ENCODE assay signal across 15 cellular contexts in the genomic region with DNA sequence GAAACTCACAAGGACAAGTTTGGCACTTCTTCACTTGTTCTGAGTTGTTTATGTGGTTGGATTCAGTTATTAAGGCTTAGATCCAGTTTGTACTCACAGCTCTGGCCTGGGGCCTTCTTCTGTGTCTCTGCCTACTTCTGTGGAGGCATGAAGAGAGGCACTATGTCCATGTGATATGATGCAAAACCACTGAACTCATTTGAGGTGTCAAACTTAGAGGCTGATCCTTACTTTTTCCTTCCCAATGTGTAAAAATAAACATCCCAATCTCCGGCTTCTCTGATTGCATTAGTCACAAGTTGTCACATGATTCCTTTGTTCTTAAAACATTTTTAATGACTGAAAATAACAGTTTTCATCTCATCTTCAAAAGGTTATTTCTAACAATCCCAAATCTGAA.
"Had no signal": no experiment of that assay in that cellular context is flagged by ENCODE, and none has a peak within 500 bp of the region (broad histone marks: within the 10 kb centered on the region; RNA-seq: fewer than 3 reads in every experiment).

No MANE protein-coding gene starts in this region.

- H3K9me3 ChIP-seq: ovary, sigmoid colon, testis had no signal

- H2AFZ ChIP-seq: hepatocyte had no signal

- H3K36me3 ChIP-seq: ovary, sigmoid colon, stomach, upper lobe of left lung had no signal

- DNase-seq: activated CD4-positive, alpha-beta T cell treated with anti-CD3 and anti-CD28 coated beads, Interleukin-2, amount 10 ng/mL, durations not matched to agents 7 days and 5 days; activated CD8-positive, alpha-beta memory T cell treated with anti-CD3 and anti-CD28 coated beads, Interleukin-2, amount 50 U/mL, for 48 hours; activated gamma-delta T cell; activated T-cell treated with anti-CD3 and anti-CD28 coated beads, Interleukin-2, amount 50 U/mL, for 72 hours; amniotic stem cell; cortex of kidney; effector memory CD4-positive, alpha-beta T cell; ovary; sigmoid colon; stimulated activated CD4-positive, alpha-beta T cell treated with anti-CD3 and anti-CD28 coated beads, Interleukin-1b, Interleukin-23, amount 100 ng/mL, for 48 hours; stomach; testis; upper lobe of left lung had no signal

- ATAC-seq: activated T-cell treated with anti-CD3 and anti-CD28 coated beads, Interleukin-2, amount 50 U/mL, for 72 hours had no signal

- H3K4me3 ChIP-seq: hepatocyte, ovary, sigmoid colon, stomach, testis, upper lobe of left lung had no signal

- H3K4me1 ChIP-seq: testis, upper lobe of left lung had no signal

- H3K27ac ChIP-seq: epithelial cell of prostate, hepatocyte, ovary, sigmoid colon, stomach, testis, upper lobe of left lung had no signal

- H3K4me2 ChIP-seq: hepatocyte had no signal

- H3K27me3 ChIP-seq: hepatocyte, ovary, sigmoid colon, stomach, testis, upper lobe of left lung had no signal
